ENCODE assay signal across 21 cellular contexts in the genomic region with DNA sequence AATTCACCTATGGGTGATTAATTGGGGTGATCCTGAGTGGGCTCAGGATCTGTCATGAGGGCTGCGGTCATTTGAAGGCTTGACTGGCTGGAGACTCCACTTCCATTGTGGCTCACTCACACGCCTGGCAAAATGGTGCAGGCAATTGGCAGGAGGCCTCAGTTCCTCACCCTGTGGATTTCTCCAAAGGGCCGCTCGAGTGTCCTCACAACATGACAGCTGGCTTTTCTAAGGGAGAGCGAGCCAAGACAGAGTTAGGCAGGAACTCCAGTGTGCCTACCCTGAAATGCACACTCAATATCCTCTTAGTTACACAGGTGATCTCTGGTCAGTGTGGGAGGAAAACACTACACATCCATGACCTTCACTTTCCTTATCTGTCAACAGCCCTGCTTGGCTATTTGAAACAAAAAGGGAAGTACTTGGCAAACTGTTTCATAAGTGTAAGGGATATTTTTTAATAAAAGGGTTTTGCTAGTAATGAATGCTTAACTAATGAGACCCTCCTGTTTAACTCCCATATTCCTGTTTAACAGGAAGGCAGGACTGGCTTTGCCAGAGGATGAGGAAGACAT.
"Had no signal": no experiment of that assay in that cellular context is flagged by ENCODE, and none has a peak within 500 bp of the region (broad histone marks: within the 10 kb centered on the region; RNA-seq: fewer than 3 reads in every experiment).

No MANE protein-coding gene starts in this region.

- DNase-seq: activated CD4-positive, alpha-beta memory T cell treated with anti-CD3 and anti-CD28 coated beads for 36 hours; activated CD4-positive, alpha-beta T cell treated with anti-CD3 and anti-CD28 coated beads for 36 hours; activated T-cell treated with anti-CD3 and anti-CD28 coated beads, Interleukin-2, amount 50 U/mL, for 24 hours; effector CD4-positive, alpha-beta T cell; foreskin fibroblast; hypothalamus; left ventricle myocardium inferior; nucleus accumbens; right cardiac atrium; stimulated activated CD4-positive, alpha-beta T cell treated with anti-CD3 and anti-CD28 coated beads, Interleukin-4, amount 100 ng/mL, for 4 hours; stimulated activated CD8-positive, alpha-beta memory T cell treated with anti-CD3 and anti-CD28 coated beads, Interleukin-4, amount 100 ng/mL, for 48 hours; stimulated activated naive CD8-positive, alpha-beta T cell treated with anti-CD3 and anti-CD28 coated beads, Interleukin-15, Interleukin-2, amounts not matched to agents 100 U/mL and 50 U/mL, for 24 hours; T-cell; T1000; transverse colon had no signal

- H3K4me1 Mint-ChIP-seq: activated naive CD4-positive, alpha-beta T cell treated with anti-CD3 and anti-CD28 coated beads, Interleukin-2, amount 50 U/mL, for 24 hours; nephron; T-cell had no signal

- H3K4me1 ChIP-seq: transverse colon had no signal

- H3K4me3 Mint-ChIP-seq: activated CD4-positive, alpha-beta memory T cell treated with anti-CD3 and anti-CD28 coated beads for 36 hours; activated CD4-positive, alpha-beta T cell treated with anti-CD3 and anti-CD28 coated beads for 36 hours; activated naive CD4-positive, alpha-beta T cell treated with anti-CD3 and anti-CD28 coated beads, Interleukin-2, amount 50 U/mL, for 24 hours; activated T-cell treated with anti-CD3 and anti-CD28 coated beads, Interleukin-2, amount 50 U/mL, for 24 hours; memory B cell; nephron; T-cell had no signal

- ATAC-seq: activated CD4-positive, alpha-beta T cell treated with anti-CD3 and anti-CD28 coated beads for 36 hours; right cardiac atrium; stimulated activated naive CD8-positive, alpha-beta T cell treated with anti-CD3 and anti-CD28 coated beads, Interleukin-15, Interleukin-2, amounts not matched to agents 100 U/mL and 50 U/mL, for 24 hours; T-cell had no signal

- H3K27me3 Mint-ChIP-seq: activated CD4-positive, alpha-beta memory T cell treated with anti-CD3 and anti-CD28 coated beads for 36 hours; activated CD4-positive, alpha-beta T cell treated with anti-CD3 and anti-CD28 coated beads for 36 hours; activated naive CD4-positive, alpha-beta T cell treated with anti-CD3 and anti-CD28 coated beads, Interleukin-2, amount 50 U/mL, for 24 hours; memory B cell; progenitor cell of endocrine pancreas had no signal

- H3K27ac ChIP-seq: left ventricle myocardium inferior, skin epidermis, transverse colon had no signal

- H3K36me3 ChIP-seq: left ventricle myocardium inferior, transverse colon had no signal

- H3K4me3 ChIP-seq: left ventricle myocardium inferior, skin epidermis, transverse colon had no signal

- H3K27me3 ChIP-seq: transverse colon had no signal

- FAIRE-seq: colon had no signal

- H3K9me3 ChIP-seq: left ventricle myocardium inferior, transverse colon had no signal

- H3K27ac Mint-ChIP-seq: activated CD4-positive, alpha-beta memory T cell treated with anti-CD3 and anti-CD28 coated beads for 36 hours; activated CD4-positive, alpha-beta T cell treated with anti-CD3 and anti-CD28 coated beads for 36 hours; activated naive CD4-positive, alpha-beta T cell treated with anti-CD3 and anti-CD28 coated beads, Interleukin-2, amount 50 U/mL, for 24 hours; activated T-cell treated with anti-CD3 and anti-CD28 coated beads, Interleukin-2, amount 50 U/mL, for 24 hours; memory B cell; nephron; progenitor cell of endocrine pancreas; T-cell had no signal

- H3K9me3 Mint-ChIP-seq: activated CD4-positive, alpha-beta memory T cell treated with anti-CD3 and anti-CD28 coated beads for 36 hours; activated naive CD4-positive, alpha-beta T cell treated with anti-CD3 and anti-CD28 coated beads, Interleukin-2, amount 50 U/mL, for 24 hours; activated T-cell treated with anti-CD3 and anti-CD28 coated beads, Interleukin-2, amount 50 U/mL, for 24 hours; memory B cell; nephron; T-cell had no signal

- H3K36me3 Mint-ChIP-seq: activated CD4-positive, alpha-beta memory T cell treated with anti-CD3 and anti-CD28 coated beads for 36 hours; memory B cell; T-cell had no signal
